Comparison of ENCODE assay signal across 12 cellular contexts in the genomic region with DNA sequence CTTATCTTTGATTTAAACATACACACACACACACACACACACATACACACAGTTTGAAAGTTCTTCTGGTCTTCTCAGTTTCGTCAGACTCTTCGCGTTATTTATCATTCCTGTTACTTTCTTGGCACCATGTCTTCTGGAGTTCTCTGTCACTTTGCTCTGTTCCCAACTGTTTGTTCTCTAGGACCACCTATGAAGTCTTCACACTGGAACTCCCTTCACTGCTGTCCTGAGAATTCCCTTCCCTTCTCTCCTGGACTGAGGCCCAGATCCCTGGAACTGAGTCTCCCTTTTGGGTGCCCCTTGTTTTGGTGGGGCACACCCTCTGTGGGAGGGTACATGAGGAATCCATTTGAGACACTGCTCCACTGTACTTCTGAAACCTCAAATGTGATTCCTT. TPM values are rescaled to one million over a fixed set of nuclear protein-coding genes. Genes with fewer than 3 reads are reported as not detected.
DNase-seq lines count a peak whose midpoint lies in the region; ATAC-seq, FAIRE-seq and TF ChIP-seq lines count a peak whose summit lies in the region.
"Had no signal": no experiment of that assay in that cellular context is flagged by ENCODE, and none has a peak within 500 bp of the region (broad histone marks: within the 10 kb centered on the region; RNA-seq: fewer than 3 reads in every experiment).

No MANE protein-coding gene starts in this region.

- H3K4me3 ChIP-seq in A549: no peak overlapping the region
- no peak overlapping the region for H3K4me3 ChIP-seq in choroid plexus epithelial cell (ENCODE audit: low read depth, low read length)
- peak overlapping the region; percentile 1 for H3K4me3 ChIP-seq in left ventricle myocardium inferior
- no peak overlapping the region for H3K4me3 ChIP-seq in prostate gland
- H3K4me3 ChIP-seq: HAP-1 had no signal

- H3K36me3 ChIP-seq in left ventricle myocardium inferior (no peaks in the 10 kb centered on the region), prostate gland (no peaks in the 10 kb centered on the region)
- H3K36me3 ChIP-seq: HAP-1 had no signal

- FAIRE-seq in A549 (lab: Jason Lieb, UNC): no peak
- FAIRE-seq: bronchial epithelial cell, GM19239 had no signal

- CTCF ChIA-PET in A549 (lab: Yijun Ruan, JAX): interaction anchor here (0.6 to 5.2 kb wide), 51 partner anchors 10 to 560 kb away, joined by 3 to 149 read pairs (median 4); a partner anchor contains a TSS

- TF ChIP-seq POLR2A in A549 (IDR thresholded peaks at IDR 0.05; ENCODE audit: low read length) (no peak), prostate gland (IDR thresholded peaks at IDR 0.05) (no peak)

- whole genome bisulfite sequencing in A549 (ENCODE audit: missing lambda C conversion rate): 91% methylated on average over 3 of the region's 3 CpGs
- WGBS in prostate gland: 23% methylated on average over 3 of the region's 3 CpGs

- intact Hi-C loops in left ventricle myocardium inferior (cut with micrococcal nuclease) (loop anchor here (5.0 kb wide), 1 partner anchor 190 kb away; no protein-coding TSS in a partner anchor), prostate gland (cut with DNase I) (loop anchor here (1.0 to 2.0 kb wide), 2 partner anchors 119 to 188 kb away; no protein-coding TSS in a partner anchor)

- ATAC-seq in A549 (no peak), HG03442 (IDR thresholded peaks at IDR 0.05; ENCODE audit: unreplicated experiment) (no peak)

- DNase-seq in A549 (ENCODE audit: low read depth in 1 of 2, low spot score in 1 of 2): no peak
- DNase-seq in choroid plexus epithelial cell (ENCODE audit: low read depth): peak; percentile 38
- DNase-seq in left ventricle myocardium inferior: no peak
- DNase-seq in prostate gland (ENCODE audit: low spot score): peak; percentile 22
- DNase-seq in GM19240 (ENCODE audit: insufficient read length, low spot score): no peak
- no peak for DNase-seq in NCI-H82 (lab: John Stamatoyannopoulos, UW)
- no peak for DNase-seq in middle frontal gyrus (ENCODE audit: extremely low spot score, low spot score)
- DNase-seq: activated CD4-positive, alpha-beta T cell treated with anti-CD3 and anti-CD28 coated beads for 4 hours had no signal

- no peak for TF ChIP-seq RAD21 in A549 (conservative IDR thresholded peaks at IDR 0.05 in 1 of 2, IDR thresholded peaks at IDR 0.05 in 1 of 2)

- POLR2A ChIA-PET in A549 (lab: Yijun Ruan, JAX): interaction anchor here (2.1 kb wide), 1 partner anchor 188 kb away, joined by 18 read pairs; no protein-coding TSS in a partner anchor

- no peak for TF ChIP-seq EP300 in A549 (IDR thresholded peaks at IDR 0.05)

- no peak for TF ChIP-seq CTCF in A549 (IDR thresholded peaks at IDR 0.05)
- no peak for TF ChIP-seq CTCF in choroid plexus epithelial cell (conservative IDR thresholded peaks at IDR 0.05; ENCODE audit: low read depth, low read length)
- TF ChIP-seq CTCF in left ventricle myocardium inferior (IDR thresholded peaks at IDR 0.05; ENCODE audit: borderline replicate concordance): no peak
- no peak for TF ChIP-seq CTCF in prostate gland (IDR thresholded peaks at IDR 0.05)

- H3K27me3 ChIP-seq in left ventricle myocardium inferior (ENCODE audit: low read depth): no peaks in the 10 kb centered on the region
- no peaks in the 10 kb centered on the region for H3K27me3 ChIP-seq in prostate gland (replicated peaks; ENCODE audit: insufficient read depth)

- H3K9me3 ChIP-seq in A549: no peaks in the 10 kb centered on the region
- H3K9me3 ChIP-seq in left ventricle myocardium inferior (replicated peaks): no peaks in the 10 kb centered on the region
- no peaks in the 10 kb centered on the region for H3K9me3 ChIP-seq in prostate gland
- H3K9me3 ChIP-seq: HAP-1 had no signal

- peak overlapping the region; percentile 30 to 32; a peak in 1 of 6 replicates for H3K27ac ChIP-seq in A549
- H3K27ac ChIP-seq in left ventricle myocardium inferior (replicated peaks): peak overlapping the region; percentile 67
- H3K27ac ChIP-seq in prostate gland: peak overlapping the region; percentile 78 to 84

- H3K4me1 ChIP-seq in A549 (0 out of 3 replicates have a peak, but pooled peaks cover 3% of the 10 kb centered on the region), left ventricle myocardium inferior (peaks cover 21% of the 10 kb centered on the region), prostate gland (replicated peaks) (no peaks in the 10 kb centered on the region)
- H3K4me1 ChIP-seq: HAP-1 had no signal

- H3K4me2 ChIP-seq in A549: no peak overlapping the region

TF ChIP-seq in A549, 52 proteins besides CTCF, POLR2A, EP300 and RAD21:
- TF ChIP-seq JUN (IDR thresholded peaks at IDR 0.05): no peak
- TF ChIP-seq CBX2 (IDR thresholded peaks at IDR 0.05; ENCODE audit: borderline replicate concordance, low read depth): no peak
- TF ChIP-seq, protein P1, sequence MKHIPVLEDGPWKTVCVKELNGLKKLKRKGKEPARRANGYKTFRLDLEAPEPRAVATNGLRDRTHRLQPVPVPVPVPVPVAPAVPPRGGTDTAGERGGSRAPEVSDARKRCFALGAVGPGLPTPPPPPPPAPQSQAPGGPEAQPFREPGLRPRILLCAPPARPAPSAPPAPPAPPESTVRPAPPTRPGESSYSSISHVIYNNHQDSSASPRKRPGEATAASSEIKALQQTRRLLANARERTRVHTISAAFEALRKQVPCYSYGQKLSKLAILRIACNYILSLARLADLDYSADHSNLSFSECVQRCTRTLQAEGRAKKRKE (CRISPR knock-in tag; IDR thresholded peaks at IDR 0.05; ENCODE audit: low read depth): no peak
- no peak for TF ChIP-seq CBX8 (IDR thresholded peaks at IDR 0.05)
- TF ChIP-seq, protein P2, sequence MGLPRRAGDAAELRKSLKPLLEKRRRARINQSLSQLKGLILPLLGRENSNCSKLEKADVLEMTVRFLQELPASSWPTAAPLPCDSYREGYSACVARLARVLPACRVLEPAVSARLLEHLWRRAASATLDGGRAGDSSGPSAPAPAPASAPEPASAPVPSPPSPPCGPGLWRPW (IDR thresholded peaks at IDR 0.05): no peak
- TF ChIP-seq, protein P3, sequence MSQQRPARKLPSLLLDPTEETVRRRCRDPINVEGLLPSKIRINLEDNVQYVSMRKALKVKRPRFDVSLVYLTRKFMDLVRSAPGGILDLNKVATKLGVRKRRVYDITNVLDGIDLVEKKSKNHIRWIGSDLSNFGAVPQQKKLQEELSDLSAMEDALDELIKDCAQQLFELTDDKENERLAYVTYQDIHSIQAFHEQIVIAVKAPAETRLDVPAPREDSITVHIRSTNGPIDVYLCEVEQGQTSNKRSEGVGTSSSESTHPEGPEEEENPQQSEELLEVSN (IDR thresholded peaks at IDR 0.05; ENCODE audit: borderline replicate concordance, low read depth): no peak
- no peak for TF ChIP-seq EHMT2 (IDR thresholded peaks at IDR 0.05; ENCODE audit: low read depth)
- TF ChIP-seq CHD4 (IDR thresholded peaks at IDR 0.05; ENCODE audit: borderline replicate concordance): no peak
- no peak for TF ChIP-seq RCOR1 (IDR thresholded peaks at IDR 0.05; ENCODE audit: low read depth, low read length)
- no peak for TF ChIP-seq KDM5A (IDR thresholded peaks at IDR 0.05)
- no peak for TF ChIP-seq JUNB (IDR thresholded peaks at IDR 0.05)
- TF ChIP-seq PHF8 (IDR thresholded peaks at IDR 0.05; ENCODE audit: borderline replicate concordance, low read depth): no peak
- TF ChIP-seq HOXA7 (CRISPR knock-in tag; IDR thresholded peaks at IDR 0.05): no peak
- TF ChIP-seq, protein P4, sequence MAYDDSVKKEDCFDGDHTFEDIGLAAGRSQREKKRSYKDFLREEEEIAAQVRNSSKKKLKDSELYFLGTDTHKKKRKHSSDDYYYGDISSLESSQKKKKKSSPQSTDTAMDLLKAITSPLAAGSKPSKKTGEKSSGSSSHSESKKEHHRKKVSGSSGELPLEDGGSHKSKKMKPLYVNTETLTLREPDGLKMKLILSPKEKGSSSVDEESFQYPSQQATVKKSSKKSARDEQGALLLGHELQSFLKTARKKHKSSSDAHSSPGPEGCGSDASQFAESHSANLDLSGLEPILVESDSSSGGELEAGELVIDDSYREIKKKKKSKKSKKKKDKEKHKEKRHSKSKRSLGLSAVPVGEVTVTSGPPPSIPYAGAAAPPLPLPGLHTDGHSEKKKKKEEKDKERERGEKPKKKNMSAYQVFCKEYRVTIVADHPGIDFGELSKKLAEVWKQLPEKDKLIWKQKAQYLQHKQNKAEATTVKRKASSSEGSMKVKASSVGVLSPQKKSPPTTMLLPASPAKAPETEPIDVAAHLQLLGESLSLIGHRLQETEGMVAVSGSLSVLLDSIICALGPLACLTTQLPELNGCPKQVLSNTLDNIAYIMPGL (CRISPR knock-in tag; IDR thresholded peaks at IDR 0.05; ENCODE audit: borderline replicate concordance): no peak
- TF ChIP-seq HOXB5 (CRISPR knock-in tag; IDR thresholded peaks at IDR 0.05): no peak
- no peak for TF ChIP-seq SREBF2 (IDR thresholded peaks at IDR 0.05)
- TF ChIP-seq POLR2AphosphoS2 (conservative IDR thresholded peaks at IDR 0.05; ENCODE audit: low read length): no peak
- no peak for TF ChIP-seq FOSL2 (IDR thresholded peaks at IDR 0.05)
- TF ChIP-seq FOSL2 (CRISPR knock-in tag; IDR thresholded peaks at IDR 0.05): no peak

RNA-seq across cellular contexts. Expression of a gene that starts 30.5 kb away (rescaled TPM):
- polyA plus RNA-seq in A549 (2011; rRNA removed) (5.0 and 5.3 TPM in 2 replicates), A549 (2017; fragmentation: RNase III; extraction: RNeasy Plus Mini Kit Qiagen cat#74134 plus additional on column Dnase treatment) (5.4 to 7.1 TPM (median 5.7 TPM) in 3 replicates)
- 4.5 and 5.1 TPM in 2 replicates for polyA plus RNA-seq in A549 (2012; cell fraction: cytosol; rRNA removed)
- 0.78 and 1.2 TPM in 2 replicates for polyA plus RNA-seq in A549 (2012; cell fraction: nucleus; rRNA removed)
- polyA minus RNA-seq in A549 (2011; rRNA and poly(A)+ RNA removed): 7.3 and 12.6 TPM in 2 replicates
- total RNA-seq in left ventricle myocardium inferior (2.6 TPM), prostate gland (1 to 10 TPM; 2.0 to 2.3 TPM)

Comparison
In these comparisons a context has a peak if more than half of its experiments do, and no peak if none do; other contexts are left out.
1. DNase-seq: peak in choroid plexus epithelial cell (single experiment) and prostate gland (single experiment); none in A549 (0 of 2), left ventricle myocardium inferior (single experiment), GM19240 (single experiment), NCI-H82 (single experiment) and middle frontal gyrus (single experiment).
2. H3K27ac ChIP-seq: peak in every context shown above with its lines; median percentile 81 in prostate gland; 67 in left ventricle myocardium inferior; 31 in A549.